Comparison of ENCODE assay signal across 8 cellular contexts in the genomic region with DNA sequence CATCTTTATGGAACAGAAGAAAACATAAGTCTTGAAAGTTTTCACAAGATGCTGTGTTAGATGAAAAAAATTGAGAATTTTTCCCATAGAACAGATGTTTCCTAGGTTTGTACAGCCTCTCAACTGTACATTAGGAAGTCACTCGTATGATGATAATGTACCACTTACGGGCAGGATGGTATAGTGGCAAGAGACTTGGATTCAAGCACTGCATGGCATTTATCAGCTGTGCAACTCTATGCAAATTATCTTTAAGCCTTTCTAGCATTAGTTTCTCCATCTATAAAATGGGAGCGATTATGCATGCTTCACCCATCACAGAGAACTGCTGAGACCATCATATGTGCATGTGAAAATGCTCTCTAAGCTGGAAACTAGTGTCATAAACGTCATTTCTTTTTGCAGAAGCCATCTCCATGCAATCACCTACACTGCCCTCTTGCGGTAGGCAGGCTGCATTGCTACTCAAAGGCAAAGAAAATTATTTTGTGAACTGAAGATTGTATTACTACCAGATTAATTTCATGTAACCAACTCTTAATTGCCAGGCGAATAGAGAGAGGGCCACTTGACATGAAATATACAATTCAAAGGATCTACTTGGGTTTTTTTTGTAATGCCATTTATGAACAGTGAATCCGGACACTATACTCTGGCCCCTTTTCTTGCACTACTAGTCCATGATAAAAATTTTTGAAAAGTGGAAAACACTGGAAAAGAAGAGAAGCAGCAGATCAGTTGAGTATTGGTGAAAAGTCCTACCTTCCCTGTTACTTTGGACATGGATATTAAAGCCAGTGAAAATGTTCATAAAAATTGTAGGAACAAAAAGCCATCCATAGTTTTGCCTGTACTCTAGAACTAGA.
DNase-seq lines count a peak whose midpoint lies in the region; ATAC-seq and TF ChIP-seq lines count a peak whose summit lies in the region.

No MANE protein-coding gene starts in this region.

- H3K9me3 Mint-ChIP-seq in activated B cell treated with CpG ODN at 0.5 μM for 24 hours (no peaks in the 10 kb centered on the region), naive B cell (no peaks in the 10 kb centered on the region)

- H3K36me3 ChIP-seq in thoracic aorta (no peaks in the 10 kb centered on the region), neuronal stem cell (replicated peaks in 1 of 2; ENCODE audit: control insufficient read depth in 2 of 2, insufficient read depth in 2 of 2, low read length in 2 of 2) (no peaks in the 10 kb centered on the region)

- TF ChIP-seq CTCF in 22Rv1 (IDR thresholded peaks at IDR 0.05): peak; percentile 100
- peak; percentile 75 for TF ChIP-seq CTCF in GM12801 (IDR thresholded peaks at IDR 0.05; ENCODE audit: extremely low read depth, insufficient read length)
- peak; percentile 62 for TF ChIP-seq CTCF in activated B cell treated with CpG ODN at 0.5 μM for 24 hours (IDR thresholded peaks at IDR 0.05)
- peak; percentile 94 for TF ChIP-seq CTCF in thoracic aorta (IDR thresholded peaks at IDR 0.05)

- WGBS in neuronal stem cell (ENCODE audit: extremely low coverage in 2 of 2, insufficient read length in 2 of 2, insufficient replicate concordance in 1 of 2), 2 donors: no CpG with 5 or more reads among the region's 7 CpGs

- H3K4me1 Mint-ChIP-seq in activated B cell treated with CpG ODN at 0.5 μM for 24 hours (peaks cover 43% of the 10 kb centered on the region), naive B cell (peaks cover 39 to 65% (median 59%) of the 10 kb centered on the region in 3 donors)

- H3K36me3 Mint-ChIP-seq in activated B cell treated with CpG ODN at 0.5 μM for 24 hours (ENCODE audit: low read depth) (peaks cover 17% of the 10 kb centered on the region), naive B cell (no peaks in the 10 kb centered on the region)

- no peak overlapping the region for H2BK12ac ChIP-seq in neuronal stem cell (ENCODE audit: low read length)

- H2BK5ac ChIP-seq in neuronal stem cell (ENCODE audit: low read length): no peak overlapping the region

- H3K4ac ChIP-seq in neuronal stem cell (ENCODE audit: low read length): no peak overlapping the region

- H3K18ac ChIP-seq in neuronal stem cell (ENCODE audit: low read length): no peak overlapping the region

- no peak overlapping the region for H3K27ac Mint-ChIP-seq in activated B cell treated with CpG ODN at 0.5 μM for 24 hours
- H3K27ac Mint-ChIP-seq in naive B cell: peak overlapping the region in 1 of 6 donors; percentile 36

- no peak overlapping the region for H2AK5ac ChIP-seq in neuronal stem cell (ENCODE audit: low read depth, low read length)

- H3K27ac ChIP-seq in 22Rv1 (no peak overlapping the region), thoracic aorta (no peak overlapping the region), neuronal stem cell (replicated peaks; ENCODE audit: low read length) (no peak overlapping the region)

- H3K4me3 ChIP-seq in thoracic aorta (no peak overlapping the region), neuronal stem cell (ENCODE audit: low read length in 2 of 2) (no peak overlapping the region)

- DNase-seq in NCI-H146 (lab: John Stamatoyannopoulos, UW) (peak; percentile 34), activated B cell treated with CpG ODN at 0.5 μM for 24 hours (no peak), dermis microvascular lymphatic vessel endothelial cell (ENCODE audit: low read depth in 2 of 2) (peak; percentile 32 to 51), naive B cell (peak; percentile 45), thoracic aorta (ENCODE audit: low spot score) (no peak), neuronal stem cell (ENCODE audit: low spot score) (no peak)

- no peak overlapping the region for H2BK120ac ChIP-seq in neuronal stem cell (ENCODE audit: low read depth, low read length)

- CTCF ChIA-PET in activated B cell treated with CpG ODN at 0.5 μM for 24 hours (lab: Charles Lee): interaction anchor here (0.7 to 2.9 kb wide), 11 partner anchors 8 to 882 kb away, joined by 3 to 15 read pairs (median 3); no protein-coding TSS in a partner anchor

- no peak overlapping the region for H2BK15ac ChIP-seq in neuronal stem cell (ENCODE audit: low read length)

- peaks cover 4 to 12% of the 10 kb centered on the region in 2 donors for H3K4me1 ChIP-seq in thoracic aorta (ENCODE audit: control insufficient read depth in 1 of 2, low read depth in 2 of 2)
- peaks cover 0 to 2% of the 10 kb centered on the region in 2 donors for H3K4me1 ChIP-seq in neuronal stem cell (ENCODE audit: control insufficient read depth in 2 of 2, insufficient read depth in 1 of 2, low read depth in 1 of 2, low read length in 2 of 2)

- H2AFZ ChIP-seq in neuronal stem cell (ENCODE audit: low read length): no peak overlapping the region

- no peak overlapping the region for H3K14ac ChIP-seq in neuronal stem cell (ENCODE audit: low read length)

- no peak overlapping the region for H3K23ac ChIP-seq in neuronal stem cell (ENCODE audit: low read depth, low read length, poor library complexity)

- no peak overlapping the region for H3K9ac ChIP-seq in neuronal stem cell (ENCODE audit: low read depth, low read length, poor library complexity)

- POLR2A ChIA-PET in activated B cell treated with CpG ODN at 0.5 μM for 24 hours (lab: Charles Lee): interaction anchor here (0.5 to 0.6 kb wide), 2 partner anchors 254 to 627 kb away, joined by 3 to 4 read pairs; no protein-coding TSS in a partner anchor

- intact Hi-C loops in activated B cell treated with CpG ODN at 0.5 μM for 24 hours (cut with micrococcal nuclease): loop anchor here (1.0 to 2.0 kb wide), 3 partner anchors 15 to 882 kb away; no protein-coding TSS in a partner anchor

- H4K8ac ChIP-seq in neuronal stem cell (ENCODE audit: low read depth, low read length): no peak overlapping the region

- no peak overlapping the region for H3K4me2 ChIP-seq in neuronal stem cell (ENCODE audit: insufficient read depth, low read length, poor library complexity, severe bottlenecking)

- H3K9me3 ChIP-seq in thoracic aorta: no peaks in the 10 kb centered on the region
- no peaks in the 10 kb centered on the region for H3K9me3 ChIP-seq in neuronal stem cell (replicated peaks in 1 of 2; ENCODE audit: control insufficient read depth in 2 of 2, insufficient read depth in 1 of 2, low read depth in 1 of 2, low read length in 2 of 2)

- no peaks in the 10 kb centered on the region for H3K79me1 ChIP-seq in neuronal stem cell (ENCODE audit: low read depth, low read length)

- ATAC-seq in activated B cell treated with CpG ODN at 0.5 μM for 24 hours (ENCODE audit: low read depth) (peak; percentile 71), naive B cell (ENCODE audit: low read depth in 2 of 2) (peak in 1 of 2 donors; percentile 40), thoracic aorta (ENCODE audit: insufficient number of reproducible peaks, low FRiP score, low read depth) (no peak)

- no peak overlapping the region for H4K91ac ChIP-seq in neuronal stem cell (ENCODE audit: low read depth, low read length, poor library complexity)

- H3K27me3 Mint-ChIP-seq in activated B cell treated with CpG ODN at 0.5 μM for 24 hours (no peaks in the 10 kb centered on the region), naive B cell (no peaks in the 10 kb centered on the region)

- no peak overlapping the region for H3K4me3 Mint-ChIP-seq in activated B cell treated with CpG ODN at 0.5 μM for 24 hours
- H3K4me3 Mint-ChIP-seq in naive B cell: no peak overlapping the region

- H3K27me3 ChIP-seq in thoracic aorta (replicated peaks; ENCODE audit: insufficient read depth) (no peaks in the 10 kb centered on the region), neuronal stem cell (ENCODE audit: control insufficient read depth in 3 of 3, insufficient read depth in 3 of 3, low read depth in 1 of 3, low read length in 3 of 3) (peaks cover 0 to 6% (median 0%) of the 10 kb centered on the region in 3 experiments)

Comparison
In these comparisons a context has a peak if more than half of its experiments do, and no peak if none do; other contexts are left out.
1. DNase-seq: peak in NCI-H146 (single experiment), dermis microvascular lymphatic vessel endothelial cell (2 of 2) and naive B cell (single experiment); none in activated B cell treated with CpG ODN at 0.5 μM for 24 hours (single experiment), thoracic aorta (single experiment) and neuronal stem cell (single experiment).
2. Peak in every context shown above with its lines, with median percentiles within 50 percentile points of each other: CTCF ChIP-seq.